ENCODE assay signal across 8 cellular contexts in the genomic region with DNA sequence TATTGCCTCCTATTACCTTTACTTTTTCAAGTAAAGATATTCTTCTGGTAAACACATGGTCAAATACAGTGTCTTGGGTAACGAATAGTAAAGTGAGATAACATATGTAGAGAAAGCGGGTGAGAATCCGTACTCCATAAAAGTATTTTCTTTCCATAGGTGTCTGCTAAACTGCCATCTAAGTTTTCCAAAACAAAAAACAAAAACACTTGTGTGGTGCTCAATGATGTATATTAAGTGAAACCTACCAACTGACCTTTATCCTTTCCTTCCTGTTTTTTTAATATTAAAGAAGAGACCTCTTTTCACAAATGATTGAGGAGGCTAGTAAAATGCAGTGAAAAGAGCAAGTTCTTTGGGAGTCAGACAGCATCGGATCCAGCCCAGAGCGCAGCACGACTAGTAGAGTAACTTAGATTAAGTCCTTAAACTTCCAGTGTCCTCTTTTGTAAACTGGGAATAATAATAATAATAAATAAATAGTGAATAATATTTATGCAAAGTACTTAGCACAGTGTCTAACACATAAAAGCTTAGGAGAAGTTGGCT. TPM values are rescaled to one million over a fixed set of nuclear protein-coding genes. Genes with fewer than 3 reads are reported as not detected.
DNase-seq lines count a peak whose midpoint lies in the region; ATAC-seq and TF ChIP-seq lines count a peak whose summit lies in the region.

No MANE protein-coding gene starts in this region.

- no peaks in the 10 kb centered on the region for H3K27me3 Mint-ChIP-seq in Calu3 (ENCODE audit: unreplicated experiment)

- H3K4me3 ChIP-seq in mesenchymal stem cell (ENCODE audit: insufficient read depth in 1 of 2, low read depth in 1 of 2, low read length in 2 of 2), result peak overlapping the region in 1 of 2 experiments; percentile 91
- no peak overlapping the region for H3K4me3 ChIP-seq in mucosa of descending colon

- peaks cover 29% of the 10 kb centered on the region for H3K36me3 Mint-ChIP-seq in Calu3 (ENCODE audit: insufficient read depth, unreplicated experiment)
- H3K36me3 Mint-ChIP-seq in activated naive CD4-positive, alpha-beta T cell treated with anti-CD3 and anti-CD28 coated beads, Interleukin-2, amount 50 U/mL, for 72 hours, result peaks cover 7 to 24% of the 10 kb centered on the region in 2 donors

- intact Hi-C loops in Calu3 (cut with micrococcal nuclease; ENCODE audit: unreplicated experiment) (no loop called here), mucosa of descending colon (cut with DNase I, micrococcal nuclease) (no loop called here)

- H3K4me3 Mint-ChIP-seq in Calu3 (ENCODE audit: low read depth, unreplicated experiment), result peak overlapping the region; percentile 84

- H3K9ac ChIP-seq in mesenchymal stem cell (ENCODE audit: low read length), result peak overlapping the region; percentile 96

- peak overlapping the region; percentile 87 for H3K27ac Mint-ChIP-seq in Calu3 (ENCODE audit: unreplicated experiment)
- peak overlapping the region; percentile 93 to 99 for H3K27ac Mint-ChIP-seq in activated naive CD4-positive, alpha-beta T cell treated with anti-CD3 and anti-CD28 coated beads, Interleukin-2, amount 50 U/mL, for 72 hours

- no peak overlapping the region for H2BK120ac ChIP-seq in mesenchymal stem cell (ENCODE audit: low read depth, low read length)

- BruUV-seq in Calu3 (replicated peaks; lab: Mats Ljungman, UMichigan), result no TSS peak

- H2AK5ac ChIP-seq in mesenchymal stem cell (ENCODE audit: low read length, severe bottlenecking), result no peak overlapping the region

- DNase-seq in Calu3, result no peak
- DNase-seq in activated naive CD4-positive, alpha-beta T cell treated with anti-CD3 and anti-CD28 coated beads, Interleukin-2, amount 50 U/mL, for 72 hours (ENCODE audit: low spot score in 2 of 2), result no peak
- no peak for DNase-seq in mesenchymal stem cell
- DNase-seq in NCI-H226, result no peak
- DNase-seq in DMS 273 treated with DMSO at 0.1 percent for 48 hours (lab: John Stamatoyannopoulos, UW), result no peak
- DNase-seq in mucosa of descending colon, result no peak
- no peak for DNase-seq in substantia nigra (lab: John Stamatoyannopoulos, UW)

- WGBS in mesenchymal stem cell, result no CpG with 5 or more reads among the region's 6 CpGs

- no peak overlapping the region for H2BK15ac ChIP-seq in mesenchymal stem cell (ENCODE audit: low read depth, poor library complexity, severe bottlenecking)

- H3K4me1 ChIP-seq in mesenchymal stem cell (ENCODE audit: control insufficient read depth, insufficient read depth, low read depth, low read length) (peaks cover 3% of the 10 kb centered on the region), mucosa of descending colon (ENCODE audit: low read depth) (peaks cover 6% of the 10 kb centered on the region)

- H3K27ac ChIP-seq in mesenchymal stem cell (ENCODE audit: low read length, poor library complexity, severe bottlenecking), result peak overlapping the region; percentile 36
- no peak overlapping the region for H3K27ac ChIP-seq in substantia nigra (ENCODE audit: low read depth, low read length, poor library complexity, severe bottlenecking)

- H3K4me2 ChIP-seq in mesenchymal stem cell (ENCODE audit: low read length, poor library complexity, severe bottlenecking), result peak overlapping the region; percentile 66

- H3K9me3 ChIP-seq in mesenchymal stem cell (ENCODE audit: control insufficient read depth, low read length) (no peaks in the 10 kb centered on the region), mucosa of descending colon (no peaks in the 10 kb centered on the region)

- H3K79me1 ChIP-seq in mesenchymal stem cell (replicated peaks; ENCODE audit: low read length, poor library complexity, severe bottlenecking), result peaks cover 15% of the 10 kb centered on the region

- H3K23ac ChIP-seq in mesenchymal stem cell (ENCODE audit: low read length in 2 of 2), result no peak overlapping the region

- no peaks in the 10 kb centered on the region for H3K9me3 Mint-ChIP-seq in Calu3 (ENCODE audit: low read depth, unreplicated experiment)
- no peaks in the 10 kb centered on the region for H3K9me3 Mint-ChIP-seq in activated naive CD4-positive, alpha-beta T cell treated with anti-CD3 and anti-CD28 coated beads, Interleukin-2, amount 50 U/mL, for 72 hours

- H3K36me3 ChIP-seq in mesenchymal stem cell (ENCODE audit: control insufficient read depth in 1 of 2, insufficient read depth in 2 of 2, low read depth in 1 of 2, low read length in 2 of 2) (no peaks in the 10 kb centered on the region), mucosa of descending colon (ENCODE audit: low read depth) (no peaks in the 10 kb centered on the region)

- no peak overlapping the region for H2AFZ ChIP-seq in mesenchymal stem cell (ENCODE audit: low read depth, low read length)

- no peak overlapping the region for H2BK5ac ChIP-seq in mesenchymal stem cell (ENCODE audit: low read depth, low read length, poor library complexity, severe bottlenecking)

- no peak overlapping the region for H4K8ac ChIP-seq in mesenchymal stem cell (ENCODE audit: low read length)

- CTCF ChIA-PET in Calu3 (lab: Charles Lee), result interaction anchor here (0.5 to 1.1 kb wide), 3 partner anchors 129 to 278 kb away, joined by 3 to 6 read pairs (median 3); no protein-coding TSS in a partner anchor

- no peak overlapping the region for H4K91ac ChIP-seq in mesenchymal stem cell (ENCODE audit: low read length)

- no peaks in the 10 kb centered on the region for H3K27me3 ChIP-seq in mesenchymal stem cell (ENCODE audit: control insufficient read depth in 1 of 2, insufficient read depth in 1 of 2, low read length in 2 of 2)

- peak; percentile 4 for ATAC-seq in HG02885 (IDR thresholded peaks at IDR 0.05; ENCODE audit: poor library complexity, unreplicated experiment)
- ATAC-seq in activated naive CD4-positive, alpha-beta T cell treated with anti-CD3 and anti-CD28 coated beads, Interleukin-2, amount 50 U/mL, for 72 hours, result no peak
- no peak for ATAC-seq in mucosa of descending colon

- no peak overlapping the region for H3K14ac ChIP-seq in mesenchymal stem cell (ENCODE audit: low read length in 2 of 2)

- TF ChIP-seq CTCF in Calu3 (IDR thresholded peaks at IDR 0.05; ENCODE audit: unreplicated experiment) (no peak), mucosa of descending colon (IDR thresholded peaks at IDR 0.05) (no peak)

- H3K4ac ChIP-seq in mesenchymal stem cell (ENCODE audit: low read depth in 1 of 2, low read length in 2 of 2), result no peak overlapping the region

- H3K4me1 Mint-ChIP-seq in Calu3 (ENCODE audit: low read depth, unreplicated experiment), result peaks cover 29% of the 10 kb centered on the region

- no peak overlapping the region for H3K18ac ChIP-seq in mesenchymal stem cell (ENCODE audit: low read depth in 1 of 2, low read length in 2 of 2)

- H2BK12ac ChIP-seq in mesenchymal stem cell (ENCODE audit: low read length in 2 of 2), result no peak overlapping the region

RNA-seq across cellular contexts. Expression of gene CDKAL1, which starts 0.4 kb away (rescaled TPM):
- 37.8 and 39.6 TPM in 2 replicates for total RNA-seq in Calu3 (2022)
- total RNA-seq in activated naive CD4-positive, alpha-beta T cell treated with anti-CD3 and anti-CD28 coated beads, Interleukin-2, amount 50 U/mL, for 72 hours, result 10 to 100 TPM; 24.5 to 30.3 TPM
- polyA plus RNA-seq in mesenchymal stem cell (2013, experiment 1 of 2), result 5.7 TPM
- polyA plus RNA-seq in mesenchymal stem cell (2013, experiment 2 of 2), result 5.8 TPM
- total RNA-seq in mucosa of descending colon, result 10 to 100 TPM; 13.4 to 15.5 (median 15.3) TPM
